ENCODE assay signal across 23 cellular contexts in genomic region chr4:124887738-124888137, GRCh38.
"Had no signal": no experiment of that assay in that cellular context is flagged by ENCODE, and none has a peak within 500 bp of the region (broad histone marks: within the 10 kb centered on the region; RNA-seq: fewer than 3 reads in every experiment).

No MANE protein-coding gene starts in this region.

- H3K79me2 ChIP-seq: parathyroid adenoma had no signal

- H3K4me2 ChIP-seq: neural progenitor cell had no signal

- H3K9me3 ChIP-seq: ovary, psoas muscle, right lobe of liver, sigmoid colon, stomach, thoracic aorta, thyroid gland, tibial nerve, upper lobe of left lung, vagina had no signal

- H3K4me1 ChIP-seq: neural progenitor cell, parathyroid adenoma, psoas muscle, right lobe of liver, sigmoid colon, stomach, thyroid gland, tibial nerve, upper lobe of left lung, vagina had no signal

- DNase-seq: occipital lobe; ovary; posterior cingulate gyrus; psoas muscle; right cardiac atrium; right lobe of liver; sigmoid colon; small intestine; stimulated activated CD4-positive, alpha-beta T cell treated with anti-CD3 and anti-CD28 coated beads, Interleukin-15, amount 100 ng/mL, for 24 hours; stimulated activated CD4-positive, alpha-beta T cell treated with anti-CD3 and anti-CD28 coated beads, Interleukin-2, amount 100 ng/mL, for 24 hours; stimulated activated CD4-positive, alpha-beta T cell treated with anti-CD3 and anti-CD28 coated beads, Interleukin-2, amount 100 ng/mL, for 48 hours; stimulated activated CD4-positive, alpha-beta T cell treated with anti-CD3 and anti-CD28 coated beads, Interleukin-4, amount 100 ng/mL, for 24 hours; stimulated activated naive B cell treated with anti-CD40 and anti-IgM and Interleukin-4, amounts not matched to agents 10 μg/mL and 1 μg/mL and 100 μg/mL, for 72 hours; stimulated activated naive CD4-positive, alpha-beta T cell treated with Interleukin-2 at 50 U/mL for 16 hours; stomach; thyroid gland; upper lobe of left lung had no signal

- H3K36me3 ChIP-seq: neural progenitor cell, ovary, right lobe of liver, sigmoid colon, stomach, thoracic aorta, thyroid gland, tibial nerve, upper lobe of left lung, vagina had no signal

- H3K4me3 ChIP-seq: neural progenitor cell, ovary, psoas muscle, right lobe of liver, sigmoid colon, stomach, thoracic aorta, thyroid gland, tibial nerve, upper lobe of left lung, vagina had no signal

- H2AFZ ChIP-seq: neural progenitor cell, parathyroid adenoma had no signal

- H3K9ac ChIP-seq: neural progenitor cell, parathyroid adenoma had no signal

- ATAC-seq: psoas muscle; right cardiac atrium; right lobe of liver; stimulated activated effector memory CD8-positive, alpha-beta T cell treated with anti-CD3 and anti-CD28 coated beads, Interleukin-12 subunit alpha, Interleukin-12 subunit beta, amount 100 ng/mL, for 72 hours; stimulated activated naive B cell treated with anti-CD40 and anti-IgM and Interleukin-4, amounts not matched to agents 10 μg/mL and 1 μg/mL and 100 μg/mL, for 72 hours had no signal

- H3K27ac ChIP-seq: neural progenitor cell, ovary, parathyroid adenoma, psoas muscle, right lobe of liver, sigmoid colon, stomach, thoracic aorta, thyroid gland, tibial nerve, upper lobe of left lung, vagina had no signal

- H3K27me3 ChIP-seq: neural progenitor cell, ovary, right lobe of liver, sigmoid colon, stomach, thyroid gland, tibial nerve, upper lobe of left lung, vagina had no signal
